Comparison of ENCODE assay signal across 1 cellular context in genomic region chr14:103501041-103501870, GRCh38.
TF ChIP-seq lines count a peak whose summit lies in the region.

No MANE protein-coding gene starts in this region.

TF ChIP-seq in GM23338, 12 proteins besides CTCF, POLR2A, EP300 and RAD21 (continued from another document):
- TF ChIP-seq ZNF462 (CRISPR knock-in tag; IDR thresholded peaks at IDR 0.05) = no peak
